Comparison of ENCODE assay signal across 14 cellular contexts in genomic region chr1:6181347-6181770, GRCh38. TPM values are rescaled to one million over a fixed set of nuclear protein-coding genes. Genes with fewer than 3 reads are reported as not detected.
DNase-seq lines count a peak whose midpoint lies in the region; ATAC-seq and TF ChIP-seq lines count a peak whose summit lies in the region.
"Had no signal": no experiment of that assay in that cellular context is flagged by ENCODE, and none has a peak within 500 bp of the region (broad histone marks: within the 10 kb centered on the region; RNA-seq: fewer than 3 reads in every experiment).

No MANE protein-coding gene starts in this region.

- H3K9me3 ChIP-seq in RWPE2 (ENCODE audit: severe bottlenecking): no peaks in the 10 kb centered on the region
- no peaks in the 10 kb centered on the region for H3K9me3 ChIP-seq in iPS-15b (ENCODE audit: control insufficient read depth, insufficient read depth, low read length)
- H3K9me3 ChIP-seq in thoracic aorta: no peaks in the 10 kb centered on the region
- H3K9me3 ChIP-seq: right atrium auricular region, tibial nerve had no signal

- H3K27ac ChIP-seq in RWPE2 (ENCODE audit: poor library complexity, severe bottlenecking): no peak overlapping the region
- H3K27ac ChIP-seq in thoracic aorta: peak overlapping the region in 1 of 2 donors; percentile 17
- H3K27ac ChIP-seq: right atrium auricular region, tibial nerve had no signal

- peak overlapping the region; percentile 22 for H3K27ac Mint-ChIP-seq in activated T-cell treated with anti-CD3 and anti-CD28 coated beads, Interleukin-2, amount 50 U/mL, for 72 hours
- H3K27ac Mint-ChIP-seq: activated CD4-positive, alpha-beta memory T cell treated with anti-CD3 and anti-CD28 coated beads, Interleukin-2, amount 10 ng/mL, durations not matched to agents 7 days and 5 days had no signal

- no peak for DNase-seq in activated T-cell treated with anti-CD3 and anti-CD28 coated beads, Interleukin-2, amount 50 U/mL, for 72 hours
- no peak for DNase-seq in activated T-cell treated with anti-CD3 and anti-CD28 coated beads, Interleukin-2, amount 50 U/mL, for 1 hour
- DNase-seq in RWPE2 (ENCODE audit: low spot score): no peak
- DNase-seq in thoracic aorta (ENCODE audit: low spot score): no peak
- no peak for DNase-seq in DMS79 treated with DMSO at 0.1 percent for 48 hours (lab: John Stamatoyannopoulos, UW)
- DNase-seq in inferior parietal cortex (ENCODE audit: extremely low spot score): no peak
- DNase-seq: activated CD4-positive, alpha-beta memory T cell treated with anti-CD3 and anti-CD28 coated beads, Interleukin-2, amount 10 ng/mL, durations not matched to agents 7 days and 5 days; AML-193; anterior cingulate cortex; hypothalamus had no signal

- TF ChIP-seq CTCF in RWPE2 (IDR thresholded peaks at IDR 0.05; ENCODE audit: poor library complexity, severe bottlenecking): no peak
- no peak for TF ChIP-seq CTCF in thoracic aorta (IDR thresholded peaks at IDR 0.05)

- peaks cover 45% of the 10 kb centered on the region for H3K27me3 Mint-ChIP-seq in activated T-cell treated with anti-CD3 and anti-CD28 coated beads, Interleukin-2, amount 50 U/mL, for 72 hours (ENCODE audit: low read depth)

- H3K4me1 ChIP-seq in RWPE2 (ENCODE audit: insufficient read depth, poor library complexity, severe bottlenecking) (no peaks in the 10 kb centered on the region), iPS-15b (ENCODE audit: control insufficient read depth, insufficient read depth, low read length) (peaks cover 11% of the 10 kb centered on the region), thoracic aorta (ENCODE audit: control insufficient read depth in 1 of 2, low read depth in 2 of 2) (peaks cover 14 to 25% of the 10 kb centered on the region in 2 donors)

- H3K9me3 Mint-ChIP-seq in activated T-cell treated with anti-CD3 and anti-CD28 coated beads, Interleukin-2, amount 50 U/mL, for 72 hours: no peaks in the 10 kb centered on the region
- H3K9me3 Mint-ChIP-seq: activated CD4-positive, alpha-beta memory T cell treated with anti-CD3 and anti-CD28 coated beads, Interleukin-2, amount 10 ng/mL, durations not matched to agents 7 days and 5 days had no signal

- H3K4me3 ChIP-seq in RWPE2 (ENCODE audit: severe bottlenecking): no peak overlapping the region
- peak overlapping the region; percentile 30 for H3K4me3 ChIP-seq in iPS-15b (ENCODE audit: low read depth, low read length)
- peak overlapping the region; percentile 57 for H3K4me3 ChIP-seq in thoracic aorta
- H3K4me3 ChIP-seq: right atrium auricular region, tibial nerve had no signal

- peaks cover 0 to 6% of the 10 kb centered on the region in 2 donors for H3K36me3 Mint-ChIP-seq in activated T-cell treated with anti-CD3 and anti-CD28 coated beads, Interleukin-2, amount 50 U/mL, for 72 hours (ENCODE audit: insufficient read depth in 2 of 2)

- H3K4me3 Mint-ChIP-seq in activated T-cell treated with anti-CD3 and anti-CD28 coated beads, Interleukin-2, amount 50 U/mL, for 72 hours: peak overlapping the region; percentile 68 to 74
- H3K4me3 Mint-ChIP-seq: activated CD4-positive, alpha-beta memory T cell treated with anti-CD3 and anti-CD28 coated beads, Interleukin-2, amount 10 ng/mL, durations not matched to agents 7 days and 5 days had no signal

- H3K4me1 Mint-ChIP-seq in activated T-cell treated with anti-CD3 and anti-CD28 coated beads, Interleukin-2, amount 50 U/mL, for 72 hours (ENCODE audit: low read depth): peaks cover 34% of the 10 kb centered on the region

- H3K27me3 ChIP-seq in RWPE2 (ENCODE audit: insufficient read depth, poor library complexity, severe bottlenecking): peaks cover 29% of the 10 kb centered on the region
- peaks cover 42% of the 10 kb centered on the region for H3K27me3 ChIP-seq in iPS-15b (ENCODE audit: control insufficient read depth, insufficient read depth, low read length)
- no peaks in the 10 kb centered on the region for H3K27me3 ChIP-seq in thoracic aorta (replicated peaks; ENCODE audit: insufficient read depth)

- H3K36me3 ChIP-seq in RWPE2 (ENCODE audit: low read depth) (peaks cover 8% of the 10 kb centered on the region; the same call in 1 of the 2 replicates), iPS-15b (ENCODE audit: control insufficient read depth, insufficient read depth, low read length) (peaks cover 5% of the 10 kb centered on the region), thoracic aorta (peaks cover 5% of the 10 kb centered on the region)

- ATAC-seq in activated T-cell treated with anti-CD3 and anti-CD28 coated beads, Interleukin-2, amount 50 U/mL, for 72 hours (replicated peaks in 1 of 2): no peak
- ATAC-seq in RWPE2 (ENCODE audit: low read depth) (peak; percentile 11; the same call in 1 of the 3 replicates), thoracic aorta (ENCODE audit: insufficient number of reproducible peaks, low FRiP score, low read depth) (no peak), GM19324 (IDR thresholded peaks at IDR 0.05; ENCODE audit: low FRiP score, unreplicated experiment) (no peak)

- no peak overlapping the region for H3K9ac ChIP-seq in iPS-15b (ENCODE audit: low read depth, low read length)

RNA-seq across cellular contexts. Expression of gene CHD5, which starts 1.2 kb away (rescaled TPM):
- under 1 TPM; 0.16 to 0.31 TPM for total RNA-seq in activated T-cell treated with anti-CD3 and anti-CD28 coated beads, Interleukin-2, amount 50 U/mL, for 72 hours
- 1 to 10 TPM; 1.1 to 3.2 TPM for total RNA-seq in thoracic aorta

RNA-seq across cellular contexts. Expression of gene RPL22, which starts 18.0 kb away (rescaled TPM):
- 100 to 1,000 TPM; 507 to 537 TPM for total RNA-seq in activated T-cell treated with anti-CD3 and anti-CD28 coated beads, Interleukin-2, amount 50 U/mL, for 72 hours
- total RNA-seq in thoracic aorta: 100 to 1,000 TPM in 1 of 2 donors, 10 to 100 TPM in 1; 80.4 to 130 TPM

RNA-seq across cellular contexts. Expression of gene RNF207, which starts 24.6 kb away (rescaled TPM):
- total RNA-seq in activated T-cell treated with anti-CD3 and anti-CD28 coated beads, Interleukin-2, amount 50 U/mL, for 72 hours: 10 to 100 TPM in 1 of 2 donors, 1 to 10 TPM in 1; 9.5 to 14.9 TPM
- total RNA-seq in thoracic aorta: 10 to 100 TPM; 30.5 to 50.1 TPM

RNA-seq across cellular contexts. Expression of gene ICMT, which starts 54.4 kb away (rescaled TPM):
- total RNA-seq in activated T-cell treated with anti-CD3 and anti-CD28 coated beads, Interleukin-2, amount 50 U/mL, for 72 hours: 10 to 100 TPM; 39.5 to 46.9 TPM
- total RNA-seq in thoracic aorta: 10 to 100 TPM; 65.3 to 90.0 TPM
